ENCODE assay signal across 20 cellular contexts in the genomic region with DNA sequence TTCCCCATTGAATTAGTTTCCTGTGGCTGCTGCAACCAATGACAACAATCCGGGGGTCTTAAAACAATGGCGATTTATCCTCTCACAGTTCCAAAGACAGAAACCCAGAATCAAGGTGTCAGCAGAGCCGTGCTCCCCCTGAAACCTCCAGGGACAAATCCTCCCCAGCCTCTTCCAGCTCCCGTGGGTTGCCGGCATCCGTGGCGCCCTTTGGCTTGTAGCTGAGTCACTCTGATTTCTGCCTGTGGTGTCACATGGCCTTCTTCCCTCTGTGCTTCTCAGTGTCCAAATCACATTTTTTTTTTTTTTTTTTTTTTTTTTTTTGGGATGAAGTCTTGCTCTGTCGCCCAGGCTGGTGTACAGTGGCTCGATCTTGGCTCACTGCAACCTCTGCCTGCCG.
DNase-seq lines count a peak whose midpoint lies in the region; ATAC-seq and TF ChIP-seq lines count a peak whose summit lies in the region.
"Had no signal": no experiment of that assay in that cellular context is flagged by ENCODE, and none has a peak within 500 bp of the region (broad histone marks: within the 10 kb centered on the region; RNA-seq: fewer than 3 reads in every experiment).

No MANE protein-coding gene starts in this region.

- in situ Hi-C loops in brain microvascular endothelial cell (cut with HindIII; ENCODE audit: low pct_ligation_motif_present, low sequenced_read_pairs): no loop called here

- H3K4me1 ChIP-seq in esophagus muscularis mucosa: no peaks in the 10 kb centered on the region
- H3K4me1 ChIP-seq: thyroid gland had no signal

- WGBS in esophagus muscularis mucosa: 82% methylated on average over 10 of the region's 10 CpGs

- DNase-seq in AG20443 (ENCODE audit: low spot score) (peak; percentile 83), HK-2 (ENCODE audit: unreplicated experiment) (peak; percentile 14), brain microvascular endothelial cell (peak; percentile 40), iris pigment epithelial cell (ENCODE audit: low read depth) (peak; percentile 38), esophagus muscularis mucosa (ENCODE audit: extremely low spot score) (no peak)
- no peak for DNase-seq in stimulated activated CD4-positive, alpha-beta T cell treated with anti-CD3 and anti-CD28 coated beads, Interleukin-1b, Interleukin-23, amount 100 ng/mL, for 48 hours
- DNase-seq: activated naive CD8-positive, alpha-beta T cell treated with anti-CD3 and anti-CD28 coated beads, Interleukin-2, amount 50 U/mL, for 24 hours; CD8-positive, alpha-beta memory T cell; H7; immature natural killer cell; NCI-H1930; occipital lobe; stimulated activated naive CD4-positive, alpha-beta T cell treated with Interleukin-2 at 50 U/mL for 16 hours; thyroid gland had no signal

- intact Hi-C loops in esophagus muscularis mucosa (cut with DNase I): no loop called here

- H3K4me3 Mint-ChIP-seq in activated T-helper 17 cell treated with anti-CD3 and anti-CD28 coated beads, Interleukin-2, amount 50 U/mL, for 72 hours: no peak overlapping the region
- H3K4me3 Mint-ChIP-seq: activated naive CD8-positive, alpha-beta T cell treated with anti-CD3 and anti-CD28 coated beads, Interleukin-2, amount 50 U/mL, for 24 hours; CD8-positive, alpha-beta memory T cell; immature natural killer cell had no signal

- no peak for TF ChIP-seq EP300 in esophagus muscularis mucosa (IDR thresholded peaks at IDR 0.05)

- no peak overlapping the region for H3K27ac ChIP-seq in brain microvascular endothelial cell
- no peak overlapping the region for H3K27ac ChIP-seq in esophagus muscularis mucosa (replicated peaks in 1 of 4)
- H3K27ac ChIP-seq: cardiac muscle cell, thyroid gland had no signal

- no peaks in the 10 kb centered on the region for H3K27me3 Mint-ChIP-seq in activated T-helper 17 cell treated with anti-CD3 and anti-CD28 coated beads, Interleukin-2, amount 50 U/mL, for 72 hours
- H3K27me3 Mint-ChIP-seq: activated naive CD8-positive, alpha-beta T cell treated with anti-CD3 and anti-CD28 coated beads, Interleukin-2, amount 50 U/mL, for 24 hours; CD8-positive, alpha-beta memory T cell had no signal

- no peaks in the 10 kb centered on the region for H3K9me3 Mint-ChIP-seq in activated T-helper 17 cell treated with anti-CD3 and anti-CD28 coated beads, Interleukin-2, amount 50 U/mL, for 72 hours
- H3K9me3 Mint-ChIP-seq: activated naive CD8-positive, alpha-beta T cell treated with anti-CD3 and anti-CD28 coated beads, Interleukin-2, amount 50 U/mL, for 24 hours; CD8-positive, alpha-beta memory T cell; immature natural killer cell had no signal

- no peak overlapping the region for H3K4me3 ChIP-seq in brain microvascular endothelial cell (ENCODE audit: low read depth, low read length)
- no peak overlapping the region for H3K4me3 ChIP-seq in esophagus muscularis mucosa
- H3K4me3 ChIP-seq: cardiac muscle cell, lung, thyroid gland had no signal

- no peaks in the 10 kb centered on the region for H3K36me3 Mint-ChIP-seq in activated T-helper 17 cell treated with anti-CD3 and anti-CD28 coated beads, Interleukin-2, amount 50 U/mL, for 72 hours (ENCODE audit: low read depth)

- no peak for TF ChIP-seq CTCF in brain microvascular endothelial cell (IDR thresholded peaks at IDR 0.05; ENCODE audit: low read depth, low read length, missing control alignments)
- no peak for TF ChIP-seq CTCF in esophagus muscularis mucosa (IDR thresholded peaks at IDR 0.05)

- peaks cover 3% of the 10 kb centered on the region for H3K4me1 Mint-ChIP-seq in activated T-helper 17 cell treated with anti-CD3 and anti-CD28 coated beads, Interleukin-2, amount 50 U/mL, for 72 hours
- H3K4me1 Mint-ChIP-seq: activated naive CD8-positive, alpha-beta T cell treated with anti-CD3 and anti-CD28 coated beads, Interleukin-2, amount 50 U/mL, for 24 hours; CD8-positive, alpha-beta memory T cell; immature natural killer cell had no signal

- H3K36me3 ChIP-seq in brain microvascular endothelial cell (replicated peaks): no peaks in the 10 kb centered on the region
- no peaks in the 10 kb centered on the region for H3K36me3 ChIP-seq in esophagus muscularis mucosa
- H3K36me3 ChIP-seq: cardiac muscle cell, thyroid gland had no signal

- no peak for TF ChIP-seq POLR2A in esophagus muscularis mucosa (IDR thresholded peaks at IDR 0.05; ENCODE audit: low read depth)

- H3K27me3 ChIP-seq in brain microvascular endothelial cell (replicated peaks) (no peaks in the 10 kb centered on the region), esophagus muscularis mucosa (no peaks in the 10 kb centered on the region)
- H3K27me3 ChIP-seq: cardiac muscle cell, thyroid gland had no signal

- no peak for ATAC-seq in HG03097 (IDR thresholded peaks at IDR 0.05; ENCODE audit: low FRiP score, unreplicated experiment)
- ATAC-seq in activated T-helper 17 cell treated with anti-CD3 and anti-CD28 coated beads, Interleukin-2, amount 50 U/mL, for 72 hours (replicated peaks): no peak
- ATAC-seq: activated naive CD8-positive, alpha-beta T cell treated with anti-CD3 and anti-CD28 coated beads, Interleukin-2, amount 50 U/mL, for 24 hours; Panc1; sciatic nerve had no signal

- no peak overlapping the region for H3K27ac Mint-ChIP-seq in activated T-helper 17 cell treated with anti-CD3 and anti-CD28 coated beads, Interleukin-2, amount 50 U/mL, for 72 hours
- H3K27ac Mint-ChIP-seq: activated naive CD8-positive, alpha-beta T cell treated with anti-CD3 and anti-CD28 coated beads, Interleukin-2, amount 50 U/mL, for 24 hours; immature natural killer cell had no signal

- H3K9me3 ChIP-seq in esophagus muscularis mucosa: no peaks in the 10 kb centered on the region
- H3K9me3 ChIP-seq: thyroid gland had no signal

Comparison
In these comparisons a context has a peak if more than half of its experiments do, and no peak if none do; other contexts are left out.
1. DNase-seq: peak in AG20443 (single experiment), HK-2 (single experiment), brain microvascular endothelial cell (single experiment) and iris pigment epithelial cell (single experiment); none in stimulated activated CD4-positive, alpha-beta T cell treated with anti-CD3 and anti-CD28 coated beads, Interleukin-1b, Interleukin-23, amount 100 ng/mL, for 48 hours (single experiment) and esophagus muscularis mucosa (single experiment).